ENCODE assay signal across 17 cellular contexts in genomic region chr6:87102296-87102695, GRCh38. TPM values are rescaled to one million over a fixed set of nuclear protein-coding genes. Genes with fewer than 3 reads are reported as not detected.
DNase-seq lines count a peak whose midpoint lies in the region; ATAC-seq and TF ChIP-seq lines count a peak whose summit lies in the region.
"Had no signal": no experiment of that assay in that cellular context is flagged by ENCODE, and none has a peak within 500 bp of the region (broad histone marks: within the 10 kb centered on the region; RNA-seq: fewer than 3 reads in every experiment).

No MANE protein-coding gene starts in this region.

- peak; percentile 43 for DNase-seq in COR-L47 (lab: John Stamatoyannopoulos, UW)
- DNase-seq in SK-MEL-5 (ENCODE audit: low read depth, low spot score): peak; percentile 5
- DNase-seq in medulla oblongata (ENCODE audit: extremely low spot score): peak; percentile 6
- DNase-seq in lower leg skin (ENCODE audit: low spot score in 2 of 2): no peak
- DNase-seq in EL: no peak
- DNase-seq in ascending aorta (ENCODE audit: low spot score in 2 of 2): no peak
- DNase-seq in foreskin keratinocyte: no peak
- DNase-seq: activated CD8-positive, alpha-beta T cell treated with anti-CD3 and anti-CD28 coated beads, Interleukin-2, amount 10 ng/mL, durations not matched to agents 7 days and 5 days; adrenal gland; gastrocnemius medialis; NCI-H2029 had no signal

- no peaks in the 10 kb centered on the region for H3K79me2 ChIP-seq in Loucy (ENCODE audit: insufficient read depth, low read length)

- in situ Hi-C loops in SK-MEL-5 (cut with HindIII; ENCODE audit: low pct_unique_long_range_greater_than_20kb, low sequenced_read_pairs): no loop called here

- no peaks in the 10 kb centered on the region for H3K36me3 ChIP-seq in Loucy (ENCODE audit: insufficient read depth, low read length)
- no peaks in the 10 kb centered on the region for H3K36me3 ChIP-seq in ascending aorta
- H3K36me3 ChIP-seq: adrenal gland, gastrocnemius medialis, SJSA1 had no signal

- H3K9ac ChIP-seq in Loucy (ENCODE audit: low read depth, low read length, poor library complexity, severe bottlenecking): no peak overlapping the region

- no peak overlapping the region for H3K4me2 ChIP-seq in Loucy (ENCODE audit: low read depth, low read length, poor library complexity, severe bottlenecking)

- TF ChIP-seq CTCF in Loucy (conservative IDR thresholded peaks at IDR 0.05; ENCODE audit: low read length): no peak
- no peak for TF ChIP-seq CTCF in lower leg skin (IDR thresholded peaks at IDR 0.05)
- no peak for TF ChIP-seq CTCF in ascending aorta (IDR thresholded peaks at IDR 0.05)
- TF ChIP-seq CTCF in foreskin keratinocyte (conservative IDR thresholded peaks at IDR 0.05): no peak

- H3F3A ChIP-seq in Loucy (ENCODE audit: low read depth): no peaks in the 10 kb centered on the region

- no peaks in the 10 kb centered on the region for H3K9me2 ChIP-seq in Loucy (replicated peaks; ENCODE audit: low read depth, low read length)

- no peak for ATAC-seq in foreskin keratinocyte
- ATAC-seq: activated CD8-positive, alpha-beta T cell treated with anti-CD3 and anti-CD28 coated beads, Interleukin-2, amount 10 ng/mL, durations not matched to agents 7 days and 5 days; gastrocnemius medialis; HCT116; K562; stimulated activated effector memory CD8-positive, alpha-beta T cell treated with anti-CD3 and anti-CD28 coated beads, Interleukin-12 subunit alpha, Interleukin-12 subunit beta, amount 100 ng/mL, for 72 hours had no signal

- no peak overlapping the region for H3K4me3 ChIP-seq in Loucy (ENCODE audit: low read length, poor library complexity, severe bottlenecking)
- H3K4me3 ChIP-seq in lower leg skin (ENCODE audit: low read depth, poor library complexity, severe bottlenecking): no peak overlapping the region
- H3K4me3 ChIP-seq in ascending aorta: no peak overlapping the region
- H3K4me3 ChIP-seq: adrenal gland, gastrocnemius medialis, K562, SJSA1 had no signal

- H3K9me3 ChIP-seq in Loucy (ENCODE audit: insufficient read depth, low read depth, low read length) (no peaks in the 10 kb centered on the region), ascending aorta (no peaks in the 10 kb centered on the region)
- H3K9me3 ChIP-seq: adrenal gland, gastrocnemius medialis, SJSA1 had no signal

- peaks cover 8% of the 10 kb centered on the region for H3K4me1 ChIP-seq in Loucy (ENCODE audit: insufficient read depth, low read length, poor library complexity, severe bottlenecking)
- no peaks in the 10 kb centered on the region for H3K4me1 ChIP-seq in ascending aorta
- H3K4me1 ChIP-seq in foreskin keratinocyte: no peaks in the 10 kb centered on the region
- H3K4me1 ChIP-seq: adrenal gland, gastrocnemius medialis, SJSA1 had no signal

- no peak for TF ChIP-seq POLR2A in lower leg skin (IDR thresholded peaks at IDR 0.05)

- H3K27ac ChIP-seq in ascending aorta: no peak overlapping the region
- no peak overlapping the region for H3K27ac ChIP-seq in foreskin keratinocyte
- H3K27ac ChIP-seq: adrenal gland, gastrocnemius medialis, SJSA1 had no signal

- H3K27me3 ChIP-seq in Loucy (ENCODE audit: insufficient read depth, low read length, poor library complexity, severe bottlenecking): no peaks in the 10 kb centered on the region
- H3K27me3 ChIP-seq in ascending aorta: no peaks in the 10 kb centered on the region
- H3K27me3 ChIP-seq in foreskin keratinocyte: peaks cover 24% of the 10 kb centered on the region
- H3K27me3 ChIP-seq: adrenal gland, gastrocnemius medialis had no signal

- WGBS in lower leg skin, 2 donors: 28 to 46% methylated on average over 2 of the region's 2 CpGs

- peak overlapping the region; percentile 64 for H2AFZ ChIP-seq in Loucy (ENCODE audit: low read length)

- H4K20me1 ChIP-seq in Loucy (ENCODE audit: insufficient read depth, low read length, poor library complexity, severe bottlenecking): no peaks in the 10 kb centered on the region

- intact Hi-C loops in lower leg skin (cut with DNase I; ENCODE audit: low total_unique reads): no loop called here
- intact Hi-C loops in ascending aorta (cut with DNase I): no loop called here

RNA-seq across cellular contexts. Expression of gene CGA, which starts 7.4 kb away (rescaled TPM):
- total RNA-seq in SK-MEL-5 (2014; rRNA removed; shearing (Covaris generic)): 0.55 TPM in 1 of 2 replicates, not detected in the other
- 1.1 TPM in 1 of 2 replicates, not detected in the other for polyA plus RNA-seq in SK-MEL-5 (2015; cell fraction: cytosol; rRNA removed)
- polyA plus RNA-seq in SK-MEL-5 (2015; cell fraction: nucleus; rRNA removed): not detected in 2 replicates
- total RNA-seq in lower leg skin: 1 to 10 TPM in 3 of 4 donors, under 1 TPM in 1; 0.59 to 5.9 (median 3.4) TPM
- not detected for total RNA-seq in ascending aorta
- not detected in 2 replicates for total RNA-seq in foreskin keratinocyte
- not detected in 2 replicates for polyA plus RNA-seq in foreskin keratinocyte
- total RNA-seq: activated CD8-positive, alpha-beta T cell treated with anti-CD3 and anti-CD28 coated beads, Interleukin-2, amount 10 ng/mL, durations not matched to agents 7 days and 5 days; gastrocnemius medialis; K562; mesenteric fat pad; SJSA1 had no signal

RNA-seq across cellular contexts. Expression of gene ZNF292, which starts 53.1 kb away (rescaled TPM):
- total RNA-seq in SK-MEL-5 (2014; rRNA removed; shearing (Covaris generic)): 9.7 and 10.1 TPM in 2 replicates
- 2.4 and 3.6 TPM in 2 replicates for polyA plus RNA-seq in SK-MEL-5 (2015; cell fraction: cytosol; rRNA removed)
- 13.3 and 14.9 TPM in 2 replicates for polyA plus RNA-seq in SK-MEL-5 (2015; cell fraction: nucleus; rRNA removed)
- total RNA-seq in lower leg skin: 10 to 100 TPM; 28.5 to 46.8 (median 36.9) TPM
- 19.1 TPM for total RNA-seq in ascending aorta
- total RNA-seq in foreskin keratinocyte: 8.9 and 10.3 TPM in 2 replicates
- 0.71 and 0.74 TPM in 2 replicates for polyA plus RNA-seq in foreskin keratinocyte

Comparison
In these comparisons a context has a peak if more than half of its experiments do, and no peak if none do; other contexts are left out.
1. DNase-seq: peak in COR-L47 (single experiment), SK-MEL-5 (single experiment) and medulla oblongata (single experiment); none in lower leg skin (0 of 2), EL (single experiment), ascending aorta (0 of 2) and foreskin keratinocyte (0 of 2).